8 cellular contexts compared by ENCODE assay signal in genomic region chr2:166180951-166181812, GRCh38. TPM values are rescaled to one million over a fixed set of nuclear protein-coding genes. Genes with fewer than 3 reads are reported as not detected.
A peak's percentile ranks its signal among the peaks of the same experiment; 100 is the strongest.
DNase-seq lines count a peak whose midpoint lies in the region; ATAC-seq and TF ChIP-seq lines count a peak whose summit lies in the region.

No MANE protein-coding gene starts in this region.

- peak; percentile 55 for ATAC-seq in GM19025 (IDR thresholded peaks at IDR 0.05; ENCODE audit: low read depth, unreplicated experiment)
- ATAC-seq in HG03064 (IDR thresholded peaks at IDR 0.05; ENCODE audit: low read depth, unreplicated experiment), result peak; percentile 82
- ATAC-seq in WTC11, result peak; percentile 83
- ATAC-seq in CD8-positive, alpha-beta T cell, result no peak

- no peak overlapping the region for H3K27ac ChIP-seq in CD8-positive, alpha-beta T cell (ENCODE audit: low read depth, low read length)

- DNase-seq in Caki2 (ENCODE audit: low read depth), result peak; percentile 49
- DNase-seq in NCI-H2029 treated with DMSO at 0.1 percent for 48 hours (lab: John Stamatoyannopoulos, UW), result peak; percentile 50
- DNase-seq in WTC11 (ENCODE audit: low spot score), result peak; percentile 71
- DNase-seq in globus pallidus (ENCODE audit: low spot score), result peak; percentile 27
- DNase-seq in pons (ENCODE audit: low spot score), result peak; percentile 24
- DNase-seq in CD8-positive, alpha-beta T cell, result no peak

- in situ Hi-C loops in Caki2 (cut with HindIII; ENCODE audit: low pct_unique_long_range_greater_than_20kb, low sequenced_read_pairs), result no loop called here

- no peaks in the 10 kb centered on the region for H3K27me3 ChIP-seq in CD8-positive, alpha-beta T cell (ENCODE audit: insufficient read depth, low read length)

- peaks cover 34% of the 10 kb centered on the region for H3K4me1 Mint-ChIP-seq in WTC11
- H3K4me1 Mint-ChIP-seq in CD8-positive, alpha-beta T cell (ENCODE audit: low read depth), result no peaks in the 10 kb centered on the region

- no peaks in the 10 kb centered on the region for H3K27me3 Mint-ChIP-seq in WTC11 (ENCODE audit: low read depth)
- H3K27me3 Mint-ChIP-seq in CD8-positive, alpha-beta T cell (ENCODE audit: low read depth), result no peaks in the 10 kb centered on the region

- CTCF ChIA-PET in WTC11 (lab: Charles Lee), result interaction anchor here (1.4 to 2.9 kb wide), 9 partner anchors 32 to 335 kb away, joined by 3 to 9 read pairs (median 6); partner anchors contain the start of genes SCN1A, SCN9A and TTC21B
- CTCF ChIA-PET in CD8-positive, alpha-beta T cell (lab: Charles Lee), result interaction anchor here (0.8 kb wide), 1 partner anchor 8 kb away, joined by 3 read pairs; no protein-coding TSS in a partner anchor

- POLR2A ChIA-PET in WTC11 (lab: Charles Lee), result no interaction called here
- POLR2A ChIA-PET in CD8-positive, alpha-beta T cell (lab: Charles Lee), result no interaction called here

- no peak overlapping the region for H3K4me3 Mint-ChIP-seq in WTC11
- no peak overlapping the region for H3K4me3 Mint-ChIP-seq in CD8-positive, alpha-beta T cell

- no peaks in the 10 kb centered on the region for H3K9me3 Mint-ChIP-seq in WTC11
- no peaks in the 10 kb centered on the region for H3K9me3 Mint-ChIP-seq in CD8-positive, alpha-beta T cell

- H3K36me3 ChIP-seq in CD8-positive, alpha-beta T cell (ENCODE audit: insufficient read depth, low read length), result no peaks in the 10 kb centered on the region

- H3K4me3 ChIP-seq in CD8-positive, alpha-beta T cell (ENCODE audit: low read depth, low read length), result no peak overlapping the region

- TF ChIP-seq CTCF in WTC11 (IDR thresholded peaks at IDR 0.05), result 0 out of 2 replicates have a peak, but pooled peaks have one; percentile 13
- TF ChIP-seq CTCF in CD8-positive, alpha-beta T cell (IDR thresholded peaks at IDR 0.05), result no peak

- no peak overlapping the region for H3K27ac Mint-ChIP-seq in WTC11
- no peak overlapping the region for H3K27ac Mint-ChIP-seq in CD8-positive, alpha-beta T cell

- no peaks in the 10 kb centered on the region for H3K9me3 ChIP-seq in CD8-positive, alpha-beta T cell (ENCODE audit: low read length)

- no peaks in the 10 kb centered on the region for H3K36me3 Mint-ChIP-seq in WTC11
- H3K36me3 Mint-ChIP-seq in CD8-positive, alpha-beta T cell, result no peaks in the 10 kb centered on the region

- H3K4me1 ChIP-seq in CD8-positive, alpha-beta T cell (ENCODE audit: insufficient read depth, low read length), result no peaks in the 10 kb centered on the region

- intact Hi-C loops in CD8-positive, alpha-beta T cell (cut with DNase I, micrococcal nuclease), result no loop called here

TF ChIP-seq in WTC11, 78 proteins besides CTCF, POLR2A, EP300 and RAD21:
- 0 out of 2 replicates have a peak, but pooled peaks have one; percentile 38 for TF ChIP-seq GABPB1 (CRISPR knock-in tag; IDR thresholded peaks at IDR 0.05)
- no peak for TF ChIP-seq ESRRA (CRISPR knock-in tag; IDR thresholded peaks at IDR 0.05; ENCODE audit: borderline replicate concordance)

RNA-seq across cellular contexts. Expression of gene SCN1A, which starts 53.4 kb away (rescaled TPM):
- 0.03 TPM in 1 of 2 replicates, not detected in the other for total RNA-seq in Caki2 (2014; rRNA removed; shearing (Covaris generic); ENCODE audit: low replicate concordance)
- 0.62 to 1.6 TPM (median 1.0 TPM) in 3 replicates for total RNA-seq in WTC11 (2021)
- not detected for total RNA-seq in CD8-positive, alpha-beta T cell

Comparison
In these comparisons a context has a peak if more than half of its experiments do, and no peak if none do; other contexts are left out.
1. DNase-seq: peak in Caki2 (single experiment), NCI-H2029 treated with DMSO at 0.1 percent for 48 hours (single experiment), WTC11 (single experiment), globus pallidus (single experiment) and pons (single experiment); none in CD8-positive, alpha-beta T cell (0 of 7).